11 cellular contexts compared by ENCODE assay signal in genomic region chr11:125627236-125627910, GRCh38. TPM values are rescaled to one million over a fixed set of nuclear protein-coding genes. Genes with fewer than 3 reads are reported as not detected.
A peak's percentile ranks its signal among the peaks of the same experiment; 100 is the strongest.
DNase-seq lines count a peak whose midpoint lies in the region; ATAC-seq and TF ChIP-seq lines count a peak whose summit lies in the region.
"Had no signal": no experiment of that assay in that cellular context is flagged by ENCODE, and none has a peak within 500 bp of the region (broad histone marks: within the 10 kb centered on the region; RNA-seq: fewer than 3 reads in every experiment).

No MANE protein-coding gene starts in this region.

- H3K4me1 Mint-ChIP-seq in stimulated activated naive CD8-positive, alpha-beta T cell treated with anti-CD3 and anti-CD28 coated beads, Interleukin-15, Interleukin-2, amounts not matched to agents 100 ng/mL and 50 ng/mL, for 24 hours (ENCODE audit: low read depth), result peaks cover 27% of the 10 kb centered on the region
- peaks cover 7% of the 10 kb centered on the region for H3K4me1 Mint-ChIP-seq in glutamatergic neuron (ENCODE audit: low read depth, unreplicated experiment)

- in situ Hi-C loops in KBM-7 (cut with MboI; ENCODE audit: low pct_unique_long_range_greater_than_20kb, low sequenced_read_pairs), result no loop called here

- no peak for DNase-seq in stimulated activated naive CD8-positive, alpha-beta T cell treated with anti-CD3 and anti-CD28 coated beads, Interleukin-15, Interleukin-2, amounts not matched to agents 100 U/mL and 50 U/mL, for 24 hours
- DNase-seq in glutamatergic neuron (no peak), KBM-7 (no peak), HuH-7 (ENCODE audit: low spot score) (no peak), GM19240 (ENCODE audit: insufficient read length, low spot score) (no peak)
- DNase-seq: esophagus squamous epithelium had no signal

- H3K9me3 Mint-ChIP-seq in stimulated activated naive CD8-positive, alpha-beta T cell treated with anti-CD3 and anti-CD28 coated beads, Interleukin-15, Interleukin-2, amounts not matched to agents 100 ng/mL and 50 ng/mL, for 24 hours, result no peaks in the 10 kb centered on the region
- peaks cover 7% of the 10 kb centered on the region for H3K9me3 Mint-ChIP-seq in glutamatergic neuron (ENCODE audit: unreplicated experiment)

- no peak for ATAC-seq in stimulated activated naive CD8-positive, alpha-beta T cell treated with anti-CD3 and anti-CD28 coated beads, Interleukin-15, Interleukin-2, amounts not matched to agents 100 U/mL and 50 U/mL, for 24 hours
- no peak for ATAC-seq in HG03097 (IDR thresholded peaks at IDR 0.05; ENCODE audit: low FRiP score, unreplicated experiment)
- ATAC-seq: activated CD4-positive, CD25-positive, alpha-beta regulatory T cell treated with anti-CD3 and anti-CD28 coated beads, Interleukin-2, amount 50 U/mL, for 24 hours had no signal

- no peaks in the 10 kb centered on the region for H3K27me3 Mint-ChIP-seq in stimulated activated naive CD8-positive, alpha-beta T cell treated with anti-CD3 and anti-CD28 coated beads, Interleukin-15, Interleukin-2, amounts not matched to agents 100 ng/mL and 50 ng/mL, for 24 hours
- peaks cover 6% of the 10 kb centered on the region for H3K27me3 Mint-ChIP-seq in glutamatergic neuron (ENCODE audit: unreplicated experiment)

- TF ChIP-seq CTCF in WI38 (IDR thresholded peaks at IDR 0.05; ENCODE audit: low read depth, low read length) (no peak), glutamatergic neuron (IDR thresholded peaks at IDR 0.05; ENCODE audit: partially characterized antibody, unreplicated experiment) (no peak)

- peak overlapping the region; percentile 16 for H3K27ac Mint-ChIP-seq in stimulated activated naive CD8-positive, alpha-beta T cell treated with anti-CD3 and anti-CD28 coated beads, Interleukin-15, Interleukin-2, amounts not matched to agents 100 ng/mL and 50 ng/mL, for 24 hours
- no peak overlapping the region for H3K27ac Mint-ChIP-seq in glutamatergic neuron (ENCODE audit: unreplicated experiment)

- H3K4me3 Mint-ChIP-seq in stimulated activated naive CD8-positive, alpha-beta T cell treated with anti-CD3 and anti-CD28 coated beads, Interleukin-15, Interleukin-2, amounts not matched to agents 100 ng/mL and 50 ng/mL, for 24 hours, result peak overlapping the region; percentile 95
- peak overlapping the region; percentile 99 for H3K4me3 Mint-ChIP-seq in glutamatergic neuron (ENCODE audit: unreplicated experiment)

- H3K36me3 Mint-ChIP-seq in stimulated activated naive CD8-positive, alpha-beta T cell treated with anti-CD3 and anti-CD28 coated beads, Interleukin-15, Interleukin-2, amounts not matched to agents 100 ng/mL and 50 ng/mL, for 24 hours (ENCODE audit: low read depth), result peaks cover 38% of the 10 kb centered on the region
- no peaks in the 10 kb centered on the region for H3K36me3 Mint-ChIP-seq in glutamatergic neuron (ENCODE audit: unreplicated experiment)

- peak overlapping the region; percentile 78 for H3K4me3 ChIP-seq in WI38 (ENCODE audit: low read depth, low read length)

RNA-seq across cellular contexts. Expression of gene CHEK1, which starts 2.4 kb away (rescaled TPM):
- total RNA-seq in glutamatergic neuron (ENCODE audit: unreplicated experiment), result 23.1 TPM

RNA-seq across cellular contexts. Expression of gene STT3A, which starts 34.7 kb away (rescaled TPM):
- total RNA-seq in glutamatergic neuron (ENCODE audit: unreplicated experiment), result 68.0 TPM

RNA-seq across cellular contexts. Expression of gene ACRV1, which starts 53.3 kb away (rescaled TPM):
- not detected for total RNA-seq in glutamatergic neuron (ENCODE audit: unreplicated experiment)
- total RNA-seq: esophagus squamous epithelium, tibial nerve had no signal

RNA-seq across cellular contexts. Expression of gene EI24, which starts 58.1 kb away (rescaled TPM):
- 63.3 TPM for total RNA-seq in glutamatergic neuron (ENCODE audit: unreplicated experiment)
